29 cellular contexts compared by ENCODE assay signal in genomic region chr9:94852373-94852772, GRCh38.
"Had no signal": no experiment of that assay in that cellular context is flagged by ENCODE, and none has a peak within 500 bp of the region (broad histone marks: within the 10 kb centered on the region; RNA-seq: fewer than 3 reads in every experiment).

No MANE protein-coding gene starts in this region.

- H3K27me3 ChIP-seq: esophagus muscularis mucosa, foreskin keratinocyte, heart right ventricle, neutrophil, pancreas, suprapubic skin, transverse colon, upper lobe of right lung, uterus had no signal

- H3K4me2 ChIP-seq: smooth muscle cell had no signal

- H3K27me3 Mint-ChIP-seq: stimulated activated naive CD8-positive, alpha-beta T cell treated with anti-CD3 and anti-CD28 coated beads, Interleukin-15, amount 100 ng/mL, for 72 hours had no signal

- H3K27ac ChIP-seq: coronary artery, esophagus muscularis mucosa, foreskin keratinocyte, heart right ventricle, lower lobe of right lung, neutrophil, pancreas, suprapubic skin, transverse colon, upper lobe of right lung, uterus had no signal

- H3K9me3 ChIP-seq: esophagus muscularis mucosa, heart right ventricle, lower lobe of right lung, neutrophil, pancreas, suprapubic skin, transverse colon, upper lobe of right lung, uterus had no signal

- H3K9me3 Mint-ChIP-seq: natural killer cell; neural crest cell; stimulated activated naive CD8-positive, alpha-beta T cell treated with anti-CD3 and anti-CD28 coated beads, Interleukin-15, amount 100 ng/mL, for 72 hours had no signal

- DNase-seq: dermis blood vessel endothelial cell; effector memory CD4-positive, alpha-beta T cell; foreskin keratinocyte; glutamatergic neuron; heart right ventricle; hippocampal formation; kidney glomerular epithelial cell; left colon; left ventricle myocardium superior; lower lobe of right lung; natural killer cell; pancreas; stimulated activated CD4-positive, alpha-beta T cell treated with anti-CD3 and anti-CD28 coated beads, Interleukin-12 subunit alpha, Interleukin-12 subunit beta, amount 100 ng/mL, for 4 hours; stimulated activated CD4-positive, alpha-beta T cell treated with anti-CD3 and anti-CD28 coated beads, Interleukin-1b, Interleukin-23, amount 100 ng/mL, for 48 hours; stimulated activated CD4-positive, alpha-beta T cell treated with anti-CD3 and anti-CD28 coated beads, Interleukin-4, amount 100 ng/mL, for 1 hour; stimulated activated CD8-positive, alpha-beta memory T cell treated with anti-CD3 and anti-CD28 coated beads, Interleukin-4, amount 100 ng/mL, for 48 hours; stimulated activated naive CD4-positive, alpha-beta T cell; stimulated activated naive CD8-positive, alpha-beta T cell treated with anti-CD3 and anti-CD28 coated beads, Interleukin-15, amount 100 ng/mL, for 72 hours; transverse colon; upper lobe of right lung; uterus had no signal

- H3K27ac Mint-ChIP-seq: natural killer cell; stimulated activated naive CD8-positive, alpha-beta T cell treated with anti-CD3 and anti-CD28 coated beads, Interleukin-15, amount 100 ng/mL, for 72 hours had no signal

- H3K4me1 ChIP-seq: upper lobe of right lung, uterus had no signal

- ATAC-seq: foreskin keratinocyte; heart right ventricle; left colon; left ventricle myocardium superior; lower lobe of right lung; natural killer cell; pancreas; sciatic nerve; stimulated activated naive CD8-positive, alpha-beta T cell treated with anti-CD3 and anti-CD28 coated beads, Interleukin-15, amount 100 ng/mL, for 72 hours; upper lobe of right lung had no signal

- H3K4me3 Mint-ChIP-seq: natural killer cell; neural crest cell; stimulated activated naive CD8-positive, alpha-beta T cell treated with anti-CD3 and anti-CD28 coated beads, Interleukin-15, amount 100 ng/mL, for 72 hours had no signal

- FAIRE-seq: endothelial cell of umbilical vein, pancreas had no signal

- H3K36me3 Mint-ChIP-seq: natural killer cell had no signal

- H3K4me3 ChIP-seq: coronary artery, esophagus muscularis mucosa, heart right ventricle, lower lobe of right lung, pancreas, smooth muscle cell, suprapubic skin, transverse colon, upper lobe of right lung, uterus had no signal

- H3K36me3 ChIP-seq: esophagus muscularis mucosa, heart right ventricle, lower lobe of right lung, neutrophil, pancreas, suprapubic skin, transverse colon, upper lobe of right lung, uterus had no signal
